Comparison of ENCODE assay signal across 8 cellular contexts in the genomic region with DNA sequence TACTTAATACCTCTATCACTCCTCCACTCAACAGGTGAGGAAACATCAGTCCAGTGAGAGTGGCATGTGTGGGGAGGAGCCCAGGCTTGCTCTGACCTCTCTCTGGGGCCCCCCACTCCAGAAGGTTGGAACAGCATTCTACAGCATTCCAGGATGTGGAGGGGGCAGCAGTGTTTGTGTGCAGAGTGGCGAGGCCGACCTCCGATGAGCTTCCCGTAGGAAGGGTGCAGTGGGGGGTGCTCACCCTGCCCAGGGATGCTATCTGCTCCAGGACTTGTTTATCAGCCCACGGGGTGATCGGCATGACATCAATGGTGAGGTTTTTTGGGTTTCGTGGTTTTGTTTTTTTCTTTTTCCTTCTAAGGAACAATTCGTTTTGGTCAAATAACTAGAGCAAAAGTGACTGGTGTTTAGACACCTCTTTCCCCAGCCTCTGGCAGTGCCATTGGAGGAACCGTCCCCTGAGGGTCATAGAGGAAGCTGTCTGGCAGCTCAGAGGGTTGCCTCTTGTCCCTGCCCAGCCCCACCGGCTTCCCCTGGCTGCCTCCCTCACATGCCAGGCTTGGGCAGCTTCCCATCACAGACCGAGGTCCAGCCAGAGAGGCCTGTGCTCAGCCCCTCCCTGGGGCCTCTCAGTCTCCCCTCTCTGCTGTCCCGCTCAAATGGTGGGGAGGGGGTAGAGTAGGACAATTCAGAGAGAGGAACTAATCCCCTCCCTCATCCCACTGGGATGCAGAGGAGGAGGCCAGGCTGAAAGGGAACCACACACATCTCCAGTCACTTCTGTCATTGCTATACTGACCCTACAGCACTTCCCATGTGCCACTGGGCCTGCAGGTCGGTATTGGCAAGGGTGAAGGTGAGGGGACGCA.
DNase-seq lines count a peak whose midpoint lies in the region; ATAC-seq and TF ChIP-seq lines count a peak whose summit lies in the region.

No MANE protein-coding gene starts in this region.

- CTCF ChIA-PET in activated CD8-positive, alpha-beta memory T cell treated with anti-CD3 and anti-CD28 coated beads, Interleukin-2, amount 10 ng/mL, durations not matched to agents 7 days and 5 days (lab: Charles Lee) = interaction anchor here (1.0 to 17.7 kb wide), 8 partner anchors 10 to 355 kb away, joined by 3 to 666 read pairs (median 8); a partner anchor contains a TSS

- TF ChIP-seq CTCF in tibial nerve (IDR thresholded peaks at IDR 0.05) (no peak), MM.1S (IDR thresholded peaks at IDR 0.05; ENCODE audit: low read length) (no peak)

- peak; percentile 63 for DNase-seq in activated CD8-positive, alpha-beta memory T cell treated with anti-CD3 and anti-CD28 coated beads, Interleukin-2, amount 10 ng/mL, durations not matched to agents 7 days and 5 days
- no peak for DNase-seq in activated CD8-positive, alpha-beta memory T cell treated with anti-CD3 and anti-CD28 coated beads for 24 hours
- DNase-seq in amniotic epithelial cell (ENCODE audit: low read depth) = peak; percentile 47
- DNase-seq in medulla oblongata (ENCODE audit: extremely low spot score) = peak; percentile 68
- no peak for DNase-seq in tibial nerve (ENCODE audit: low spot score in 2 of 2)
- no peak for DNase-seq in MM.1S
- no peak for DNase-seq in hepatic stellate cell (ENCODE audit: low spot score)

- no peak for TF ChIP-seq POLR2A in tibial nerve (IDR thresholded peaks at IDR 0.05)

- H3K36me3 ChIP-seq in tibial nerve = no peaks in the 10 kb centered on the region
- no peaks in the 10 kb centered on the region for H3K36me3 ChIP-seq in MM.1S (replicated peaks; ENCODE audit: insufficient read depth, low read length)

- H2AFZ ChIP-seq in MM.1S (ENCODE audit: low read length) = no peak overlapping the region

- no peaks in the 10 kb centered on the region for H3K27me3 Mint-ChIP-seq in activated CD8-positive, alpha-beta memory T cell treated with anti-CD3 and anti-CD28 coated beads, Interleukin-2, amount 10 ng/mL, durations not matched to agents 7 days and 5 days

- 47 to 61% methylated on average over 14 of the region's 14 CpGs for WGBS in tibial nerve, 2 donors

- peaks cover 77% of the 10 kb centered on the region for H3K4me1 Mint-ChIP-seq in activated CD8-positive, alpha-beta memory T cell treated with anti-CD3 and anti-CD28 coated beads, Interleukin-2, amount 10 ng/mL, durations not matched to agents 7 days and 5 days

- H3K4me1 ChIP-seq in tibial nerve (peaks cover 0 to 63% (median 40%) of the 10 kb centered on the region in 4 donors), MM.1S (ENCODE audit: low read length) (peaks cover 43% of the 10 kb centered on the region)

- H3K4me2 ChIP-seq in MM.1S (ENCODE audit: low read depth, low read length) = no peak overlapping the region

- H3K9me2 ChIP-seq in MM.1S (replicated peaks; ENCODE audit: insufficient read depth, low read length) = no peaks in the 10 kb centered on the region

- H3K9me3 Mint-ChIP-seq in activated CD8-positive, alpha-beta memory T cell treated with anti-CD3 and anti-CD28 coated beads, Interleukin-2, amount 10 ng/mL, durations not matched to agents 7 days and 5 days (ENCODE audit: low read depth) = no peaks in the 10 kb centered on the region

- H3K27ac ChIP-seq in tibial nerve = peak overlapping the region in 3 of 4 donors; percentile 75 to 93 (median 75)
- no peak overlapping the region for H3K27ac ChIP-seq in MM.1S (ENCODE audit: low read length)

- ATAC-seq in activated CD8-positive, alpha-beta memory T cell treated with anti-CD3 and anti-CD28 coated beads, Interleukin-2, amount 10 ng/mL, durations not matched to agents 7 days and 5 days = no peak
- ATAC-seq in HG03135 (IDR thresholded peaks at IDR 0.05; ENCODE audit: unreplicated experiment) = no peak

- peak in 1 of 2 donors; percentile 29 for TF ChIP-seq EP300 in tibial nerve (IDR thresholded peaks at IDR 0.05)

- H3F3A ChIP-seq in MM.1S (ENCODE audit: insufficient read depth, low read length) = peaks cover 37% of the 10 kb centered on the region

- H3K36me3 Mint-ChIP-seq in activated CD8-positive, alpha-beta memory T cell treated with anti-CD3 and anti-CD28 coated beads, Interleukin-2, amount 10 ng/mL, durations not matched to agents 7 days and 5 days = peaks cover 3% of the 10 kb centered on the region

- H3K9ac ChIP-seq in MM.1S (ENCODE audit: low read length) = no peak overlapping the region

- H4K20me1 ChIP-seq in MM.1S (ENCODE audit: insufficient read depth, low read length) = no peaks in the 10 kb centered on the region

- H3K27me3 ChIP-seq in tibial nerve = no peaks in the 10 kb centered on the region
- no peaks in the 10 kb centered on the region for H3K27me3 ChIP-seq in MM.1S (replicated peaks; ENCODE audit: insufficient read depth, low read length)

- H3K9me3 ChIP-seq in tibial nerve = no peaks in the 10 kb centered on the region
- H3K9me3 ChIP-seq in MM.1S (replicated peaks; ENCODE audit: insufficient read depth, low read length) = no peaks in the 10 kb centered on the region

- peak overlapping the region; percentile 99 for H3K27ac Mint-ChIP-seq in activated CD8-positive, alpha-beta memory T cell treated with anti-CD3 and anti-CD28 coated beads, Interleukin-2, amount 10 ng/mL, durations not matched to agents 7 days and 5 days

- H3K4me3 Mint-ChIP-seq in activated CD8-positive, alpha-beta memory T cell treated with anti-CD3 and anti-CD28 coated beads, Interleukin-2, amount 10 ng/mL, durations not matched to agents 7 days and 5 days = peak overlapping the region; percentile 27

- H3K79me2 ChIP-seq in MM.1S (ENCODE audit: low read length) = no peaks in the 10 kb centered on the region

- H3K4me3 ChIP-seq in tibial nerve (no peak overlapping the region), MM.1S (ENCODE audit: low read length) (no peak overlapping the region)

Comparison
In these comparisons a context has a peak if more than half of its experiments do, and no peak if none do; other contexts are left out.
1. DNase-seq: peak in activated CD8-positive, alpha-beta memory T cell treated with anti-CD3 and anti-CD28 coated beads, Interleukin-2, amount 10 ng/mL, durations not matched to agents 7 days and 5 days (single experiment), amniotic epithelial cell (single experiment) and medulla oblongata (single experiment); none in activated CD8-positive, alpha-beta memory T cell treated with anti-CD3 and anti-CD28 coated beads for 24 hours (single experiment), tibial nerve (0 of 2), MM.1S (single experiment) and hepatic stellate cell (single experiment).